Comparison of ENCODE assay signal across 10 cellular contexts in the genomic region with DNA sequence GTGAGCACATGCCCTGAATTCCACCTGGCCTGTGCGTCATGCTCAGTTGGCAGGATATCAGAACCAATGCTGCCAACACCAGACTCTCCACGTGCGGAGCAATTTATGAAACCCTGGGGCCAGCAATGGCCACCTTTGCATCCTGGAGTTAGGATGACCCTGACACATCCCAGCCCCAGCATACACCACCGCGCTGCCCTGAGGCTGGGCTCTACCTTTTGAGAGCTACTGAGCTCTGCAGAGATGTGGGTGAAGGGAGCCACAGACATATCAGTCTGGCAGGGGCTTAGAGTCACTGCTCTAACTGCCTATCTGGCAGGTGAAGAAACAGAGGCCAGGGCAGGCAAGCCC. TPM values are rescaled to one million over a fixed set of nuclear protein-coding genes. Genes with fewer than 3 reads are reported as not detected.
A peak's percentile ranks its signal among the peaks of the same experiment; 100 is the strongest.
DNase-seq lines count a peak whose midpoint lies in the region; ATAC-seq and TF ChIP-seq lines count a peak whose summit lies in the region.
"Had no signal": no experiment of that assay in that cellular context is flagged by ENCODE, and none has a peak within 500 bp of the region (broad histone marks: within the 10 kb centered on the region; RNA-seq: fewer than 3 reads in every experiment).

No MANE protein-coding gene starts in this region.

- H3K79me2 ChIP-seq in OCI-LY3 (ENCODE audit: low read length): no peaks in the 10 kb centered on the region

- peak overlapping the region; percentile 97 for H3K27ac Mint-ChIP-seq in stimulated activated memory B cell treated with anti-CD40 and anti-IgM and Interleukin-4, amounts not matched to agents 10 μg/mL and 1 μg/mL and 100 μg/mL, for 72 hours

- H3K4me3 ChIP-seq in Jurkat, Clone E6-1 (ENCODE audit: low read length): peak overlapping the region; percentile 54
- peak overlapping the region; percentile 19; the same call in 1 of the 2 replicates for H3K4me3 ChIP-seq in OCI-LY3 (ENCODE audit: low read length)
- H3K4me3 ChIP-seq: gastrocnemius medialis had no signal

- no peaks in the 10 kb centered on the region for H3K27me3 Mint-ChIP-seq in stimulated activated memory B cell treated with anti-CD40 and anti-IgM and Interleukin-4, amounts not matched to agents 10 μg/mL and 1 μg/mL and 100 μg/mL, for 72 hours

- no peak for TF ChIP-seq CTCF in OCI-LY3 (IDR thresholded peaks at IDR 0.05; ENCODE audit: low read depth, low read length)
- no peak for TF ChIP-seq CTCF in foreskin keratinocyte (conservative IDR thresholded peaks at IDR 0.05)

- DNase-seq in Jurkat, Clone E6-1 (ENCODE audit: low read depth, low spot score): no peak
- DNase-seq in foreskin keratinocyte (peak in 1 of 2 donors; percentile 85), occipital lobe (lab: John Stamatoyannopoulos, UW) (no peak), NCI-H2081 treated with DMSO at 0.1 percent for 48 hours (lab: John Stamatoyannopoulos, UW) (no peak), dedifferentiated amniotic fluid mesenchymal stem cell (ENCODE audit: extremely low spot score) (no peak), NCI-H187 treated with DMSO at 0.1 percent for 48 hours (lab: John Stamatoyannopoulos, UW) (no peak)
- DNase-seq: activated T-cell treated with anti-CD3 and anti-CD28 coated beads for 4 hours had no signal

- H2AFZ ChIP-seq in OCI-LY3 (ENCODE audit: low read depth, low read length): no peak overlapping the region

- no peaks in the 10 kb centered on the region for H4K20me1 ChIP-seq in OCI-LY3 (ENCODE audit: insufficient read depth, low read length)

- H3K36me3 ChIP-seq in OCI-LY3 (replicated peaks; ENCODE audit: low read depth, low read length): no peaks in the 10 kb centered on the region
- H3K36me3 ChIP-seq: gastrocnemius medialis had no signal

- H3K4me1 Mint-ChIP-seq in stimulated activated memory B cell treated with anti-CD40 and anti-IgM and Interleukin-4, amounts not matched to agents 10 μg/mL and 1 μg/mL and 100 μg/mL, for 72 hours: peaks cover 88% of the 10 kb centered on the region

- H3K27ac ChIP-seq in OCI-LY3 (ENCODE audit: low read length) (peak overlapping the region; percentile 91), foreskin keratinocyte (no peak overlapping the region)

- H3K4me2 ChIP-seq in OCI-LY3 (ENCODE audit: low read length): peak overlapping the region; percentile 82

- no peak overlapping the region for H3K4me3 Mint-ChIP-seq in stimulated activated memory B cell treated with anti-CD40 and anti-IgM and Interleukin-4, amounts not matched to agents 10 μg/mL and 1 μg/mL and 100 μg/mL, for 72 hours

- H3K9me3 ChIP-seq in OCI-LY3 (ENCODE audit: insufficient read depth, low read length): peaks cover 11% of the 10 kb centered on the region; the same call in 1 of the 2 replicates
- H3K9me3 ChIP-seq: gastrocnemius medialis had no signal

- peak; percentile 59 for ATAC-seq in foreskin keratinocyte
- no peak for ATAC-seq in stimulated activated memory B cell treated with anti-CD40 and anti-IgM and Interleukin-4, amounts not matched to agents 10 μg/mL and 1 μg/mL and 100 μg/mL, for 72 hours
- ATAC-seq: gastrocnemius medialis had no signal

- no peaks in the 10 kb centered on the region; the same call in 1 of the 2 replicates for H3K27me3 ChIP-seq in OCI-LY3 (ENCODE audit: low read depth, low read length)
- H3K27me3 ChIP-seq in foreskin keratinocyte: no peaks in the 10 kb centered on the region
- H3K27me3 ChIP-seq: gastrocnemius medialis had no signal

- H3K9ac ChIP-seq in OCI-LY3 (ENCODE audit: low read length): peak overlapping the region; percentile 71; the same call in 1 of the 2 replicates

- no peaks in the 10 kb centered on the region for H3K9me3 Mint-ChIP-seq in stimulated activated memory B cell treated with anti-CD40 and anti-IgM and Interleukin-4, amounts not matched to agents 10 μg/mL and 1 μg/mL and 100 μg/mL, for 72 hours

- no peaks in the 10 kb centered on the region for H3K36me3 Mint-ChIP-seq in stimulated activated memory B cell treated with anti-CD40 and anti-IgM and Interleukin-4, amounts not matched to agents 10 μg/mL and 1 μg/mL and 100 μg/mL, for 72 hours

- H3K4me1 ChIP-seq in OCI-LY3 (ENCODE audit: low read length) (peaks cover 64% of the 10 kb centered on the region), foreskin keratinocyte (peaks cover 44% of the 10 kb centered on the region)

RNA-seq across cellular contexts. Expression of gene SYPL1, which starts 41.9 kb away (rescaled TPM):
- 94.2 TPM for polyA plus RNA-seq in Jurkat, Clone E6-1 (2012; ENCODE audit: insufficient read depth, insufficient read length)
- total RNA-seq in foreskin keratinocyte: 94.3 and 98.9 TPM in 2 replicates
- polyA plus RNA-seq in foreskin keratinocyte: 70.4 and 86.3 TPM in 2 replicates
- total RNA-seq in occipital lobe: 52.4 TPM
